22 cellular contexts compared by ENCODE assay signal in genomic region chr16:86597126-86597879, GRCh38. TPM values are rescaled to one million over a fixed set of nuclear protein-coding genes. Genes with fewer than 3 reads are reported as not detected.
"Had no signal": no experiment of that assay in that cellular context is flagged by ENCODE, and none has a peak within 500 bp of the region (broad histone marks: within the 10 kb centered on the region; RNA-seq: fewer than 3 reads in every experiment).

No MANE protein-coding gene starts in this region.

- H3K36me3 Mint-ChIP-seq: activated CD4-positive, alpha-beta memory T cell treated with anti-CD3 and anti-CD28 coated beads for 36 hours; activated naive CD8-positive, alpha-beta T cell treated with anti-CD3 and anti-CD28 coated beads for 36 hours had no signal

- H3K4me3 ChIP-seq: breast epithelium had no signal

- H3K4me3 Mint-ChIP-seq: activated CD4-positive, alpha-beta memory T cell treated with anti-CD3 and anti-CD28 coated beads for 36 hours; activated CD4-positive, alpha-beta T cell treated with anti-CD3 and anti-CD28 coated beads, Interleukin-2, amount 10 ng/mL, durations not matched to agents 7 days and 5 days; activated naive CD8-positive, alpha-beta T cell treated with anti-CD3 and anti-CD28 coated beads for 36 hours; activated T-cell treated with anti-CD3 and anti-CD28 coated beads, Interleukin-2, amount 50 U/mL, for 4 hours had no signal

- DNase-seq: activated CD4-positive, alpha-beta memory T cell treated with anti-CD3 and anti-CD28 coated beads for 36 hours; activated CD4-positive, alpha-beta T cell treated with anti-CD3 and anti-CD28 coated beads, Interleukin-2, amount 10 ng/mL, durations not matched to agents 7 days and 5 days; activated CD4-positive, CD25-positive, alpha-beta regulatory T cell; activated CD8-positive, alpha-beta memory T cell treated with anti-CD3 and anti-CD28 coated beads for 24 hours; activated effector memory CD4-positive, alpha-beta T cell treated with anti-CD3 and anti-CD28 coated beads, Interleukin-2, amount 50 U/mL, for 16 hours; activated naive CD4-positive, alpha-beta T cell treated with Interleukin-2 at 50 U/mL for 16 hours; activated naive CD8-positive, alpha-beta T cell treated with anti-CD3 and anti-CD28 coated beads for 36 hours; activated T-cell treated with anti-CD3 and anti-CD28 coated beads, Interleukin-2, amount 50 U/mL, for 4 hours; caudate nucleus; NCI-H1105 treated with DMSO at 0.1 percent for 48 hours; NCI-H1436 treated with DMSO at 0.1 percent for 48 hours; NCI-H187; NCI-H2081; NCI-H446 treated with DMSO at 0.1 percent for 48 hours; NCI-H524 treated with DMSO at 0.1 percent for 48 hours; NCI-H748 treated with DMSO at 0.1 percent for 48 hours; SIG-M5; T-helper 1 cell had no signal

- ATAC-seq: activated T-cell treated with anti-CD3 and anti-CD28 coated beads, Interleukin-2, amount 50 U/mL, for 4 hours had no signal

- H3K4me1 ChIP-seq: breast epithelium had no signal

- H3K9me3 ChIP-seq: breast epithelium had no signal

- H3K9me3 Mint-ChIP-seq: activated CD4-positive, alpha-beta memory T cell treated with anti-CD3 and anti-CD28 coated beads for 36 hours; activated CD4-positive, alpha-beta T cell treated with anti-CD3 and anti-CD28 coated beads, Interleukin-2, amount 10 ng/mL, durations not matched to agents 7 days and 5 days; activated T-cell treated with anti-CD3 and anti-CD28 coated beads, Interleukin-2, amount 50 U/mL, for 4 hours had no signal

- H3K36me3 ChIP-seq: breast epithelium had no signal

- H3K27ac ChIP-seq: breast epithelium, VCaP had no signal

- H3K27ac Mint-ChIP-seq: activated CD4-positive, alpha-beta memory T cell treated with anti-CD3 and anti-CD28 coated beads for 36 hours; activated CD4-positive, alpha-beta T cell treated with anti-CD3 and anti-CD28 coated beads, Interleukin-2, amount 10 ng/mL, durations not matched to agents 7 days and 5 days; activated naive CD8-positive, alpha-beta T cell treated with anti-CD3 and anti-CD28 coated beads for 36 hours had no signal

RNA-seq across cellular contexts. Expression of gene FOXL1, which starts 19.0 kb away (rescaled TPM):
- total RNA-seq: activated CD4-positive, alpha-beta memory T cell treated with anti-CD3 and anti-CD28 coated beads for 36 hours; activated CD4-positive, alpha-beta T cell treated with anti-CD3 and anti-CD28 coated beads, Interleukin-2, amount 10 ng/mL, durations not matched to agents 7 days and 5 days; activated naive CD8-positive, alpha-beta T cell treated with anti-CD3 and anti-CD28 coated beads for 36 hours; activated T-cell treated with anti-CD3 and anti-CD28 coated beads, Interleukin-2, amount 50 U/mL, for 4 hours; T-helper 2 cell treated with Interferon-gamma antibody and Interleukin-4, amounts not matched to agents 100 ng/mL and 5 ng/mL, for 36 hours had no signal

RNA-seq across cellular contexts. Expression of gene FOXC2, which starts 30.7 kb away (rescaled TPM):
- total RNA-seq: activated CD4-positive, alpha-beta memory T cell treated with anti-CD3 and anti-CD28 coated beads for 36 hours; activated CD4-positive, alpha-beta T cell treated with anti-CD3 and anti-CD28 coated beads, Interleukin-2, amount 10 ng/mL, durations not matched to agents 7 days and 5 days; activated naive CD8-positive, alpha-beta T cell treated with anti-CD3 and anti-CD28 coated beads for 36 hours; activated T-cell treated with anti-CD3 and anti-CD28 coated beads, Interleukin-2, amount 50 U/mL, for 4 hours; OCI-LY7; T-helper 2 cell treated with Interferon-gamma antibody and Interleukin-4, amounts not matched to agents 100 ng/mL and 5 ng/mL, for 36 hours had no signal
